ENCODE assay signal across 7 cellular contexts in genomic region chr17:44347206-44348045, GRCh38. TPM values are rescaled to one million over a fixed set of nuclear protein-coding genes. Genes with fewer than 3 reads are reported as not detected.
A peak's percentile ranks its signal among the peaks of the same experiment; 100 is the strongest.
DNase-seq lines count a peak whose midpoint lies in the region; ATAC-seq, FAIRE-seq and TF ChIP-seq lines count a peak whose summit lies in the region.
"Not testable (repeated sequence)": the region's sequence is repeated elsewhere in the genome, so short reads cannot be mapped to it uniquely, and the experiment has no call there.

No MANE protein-coding gene starts in this region.

- WGBS in GM12878 (ENCODE audit: insufficient coverage, insufficient replicate concordance, low lambda C conversion rate, missing lambda C conversion rate), result under 1% methylated on average over 16 of the region's 18 CpGs

- H2AFZ ChIP-seq in OCI-LY3 (ENCODE audit: low read depth, low read length); GM12878 (ENCODE audit: control insufficient read depth, low read depth, low read length); keratinocyte (ENCODE audit: control insufficient read depth, low read length): not testable (repeated sequence)

- POLR2A ChIA-PET in GM12878 (lab: Charles Lee), result interaction anchor here (0.6 to 1.6 kb wide), 8 partner anchors 17 to 1676 kb away, joined by 3 to 6 read pairs (median 4); partner anchors contain the start of gene HDAC5

- not testable (repeated sequence) for H3K9me2 ChIP-seq in DOHH2 (replicated peaks; ENCODE audit: control insufficient read depth, low read length)

- not testable (repeated sequence) for DNase-seq in GM12878 (ENCODE audit: low read depth, low spot score); keratinocyte (ENCODE audit: low read depth, low spot score)

- H3K79me2 ChIP-seq in DOHH2 (ENCODE audit: control insufficient read depth, low read length) (peaks cover 25% of the 10 kb centered on the region), OCI-LY3 (ENCODE audit: low read length) (peaks cover 35% of the 10 kb centered on the region), GM12878 (ENCODE audit: control insufficient read depth, insufficient read depth, low read length) (peaks cover 34% of the 10 kb centered on the region), keratinocyte (ENCODE audit: control insufficient read depth, insufficient read depth, low read length) (peaks cover 15% of the 10 kb centered on the region)

- H3K4me3 ChIP-seq in DOHH2 (ENCODE audit: low read length), result peak overlapping the region; percentile 100
- H3K4me3 ChIP-seq in OCI-LY3 (ENCODE audit: low read length), result peak overlapping the region; percentile 94
- peak overlapping the region; percentile 87 for H3K4me3 ChIP-seq in GM12878
- not testable (repeated sequence) for H3K4me3 ChIP-seq in keratinocyte (ENCODE audit: control insufficient read depth in 2 of 3, extremely low read depth in 1 of 3, insufficient read depth in 2 of 3, low read depth in 1 of 3, low read length in 3 of 3); skin epidermis

- CTCF ChIA-PET in GM12878 (lab: Yijun Ruan, JAX), result interaction anchor here (0.6 to 12.5 kb wide), 11 partner anchors 15 to 375 kb away, joined by 3 to 154 read pairs (median 4); partner anchors contain the start of gene SLC25A39

- intact Hi-C loops in GM12878 (cut with micrococcal nuclease; ENCODE audit: unreplicated experiment), result loop anchor here (2.0 to 5.0 kb wide), 2 partner anchors 129 to 145 kb away; partner anchors contain the start of gene UBTF

- TF ChIP-seq POLR2A in GM12878 (IDR thresholded peaks at IDR 0.05; ENCODE audit: low read depth, low read length), result not testable (repeated sequence)

- H3K27me3 ChIP-seq in DOHH2 (ENCODE audit: control insufficient read depth, low read length); OCI-LY3 (ENCODE audit: low read depth, low read length); GM12878 (replicated peaks in 1 of 2; ENCODE audit: control insufficient read depth in 2 of 2, insufficient read depth in 2 of 2, low read length in 1 of 2); keratinocyte (ENCODE audit: control insufficient read depth, extremely low read depth, insufficient read depth, low read length): not testable (repeated sequence)

- not testable (repeated sequence) for TF ChIP-seq RAD21 in GM12878 (IDR thresholded peaks at IDR 0.05; ENCODE audit: insufficient read depth, low read depth, low read length)

- TF ChIP-seq EP300 in GM12878 (IDR thresholded peaks at IDR 0.05; ENCODE audit: borderline replicate concordance in 1 of 2, control insufficient read depth in 1 of 2, low read depth in 2 of 2, low read length in 2 of 2), result not testable (repeated sequence)

- not testable (repeated sequence) for BruUV-seq in GM12878 (replicated peaks; lab: Mats Ljungman, UMichigan)

- H3K4me2 ChIP-seq in DOHH2 (ENCODE audit: low read length) (peak overlapping the region; percentile 100), OCI-LY3 (ENCODE audit: low read length) (peak overlapping the region; percentile 99), GM12878 (ENCODE audit: control insufficient read depth, insufficient read depth) (peak overlapping the region; percentile 97)
- H3K4me2 ChIP-seq in keratinocyte (ENCODE audit: control insufficient read depth, extremely low read depth, insufficient read depth, low read depth, low read length), result not testable (repeated sequence)

- not testable (repeated sequence) for H3K9me3 ChIP-seq in DOHH2 (ENCODE audit: control insufficient read depth, insufficient read depth, low read length); OCI-LY3 (ENCODE audit: insufficient read depth, low read length); GM12878 (replicated peaks; ENCODE audit: control insufficient read depth, insufficient read depth, low read length); keratinocyte (ENCODE audit: control insufficient read depth, low read depth, low read length)

- in situ Hi-C loops in GM12878 (cut with MboI), result not testable (repeated sequence)

- ATAC-seq in GM18870 (IDR thresholded peaks at IDR 0.05; ENCODE audit: unreplicated experiment), result peak; percentile 0
- ATAC-seq in HG02759 (IDR thresholded peaks at IDR 0.05; ENCODE audit: unreplicated experiment), result peak; percentile 28
- peak; percentile 11 for ATAC-seq in GM12878

- H3K36me3 ChIP-seq in DOHH2 (ENCODE audit: control insufficient read depth, low read length) (peaks cover 46% of the 10 kb centered on the region), OCI-LY3 (replicated peaks; ENCODE audit: low read depth, low read length) (peaks cover 38% of the 10 kb centered on the region), GM12878 (ENCODE audit: control insufficient read depth in 2 of 2, insufficient read depth in 2 of 2, low read length in 1 of 2) (peaks cover 15 to 19% of the 10 kb centered on the region in 2 experiments; a peak in 3 of 4 replicates), keratinocyte (ENCODE audit: control insufficient read depth in 2 of 2, extremely low read depth in 1 of 2, insufficient read depth in 2 of 2, low read length in 2 of 2) (peaks cover 19 to 27% of the 10 kb centered on the region in 2 experiments)

- SMC1A ChIA-PET in GM12878 (lab: Charles Lee; ENCODE audit: uncharacterized antibody, unreplicated experiment), result interaction anchor here (0.6 to 1.9 kb wide), 12 partner anchors 13 to 1010 kb away, joined by 3 to 12 read pairs (median 4); partner anchors contain the start of gene FAM171A2

- not testable (repeated sequence) for H4K20me1 ChIP-seq in DOHH2 (ENCODE audit: control insufficient read depth, insufficient read depth, low read depth, low read length); OCI-LY3 (ENCODE audit: insufficient read depth, low read length); GM12878 (ENCODE audit: control insufficient read depth, insufficient read depth); keratinocyte (ENCODE audit: control insufficient read depth, extremely low read depth, insufficient read depth, low read length)

- peak overlapping the region; percentile 86 for H3K27ac ChIP-seq in DOHH2 (ENCODE audit: low read depth, low read length)
- H3K27ac ChIP-seq in OCI-LY3 (ENCODE audit: low read length), result peak overlapping the region; percentile 96
- H3K27ac ChIP-seq in GM12878 (ENCODE audit: control insufficient read depth, insufficient read depth), result peak overlapping the region; percentile 92
- peak overlapping the region; percentile 40 for H3K27ac ChIP-seq in keratinocyte (ENCODE audit: control insufficient read depth, insufficient read depth, low read length)
- peak overlapping the region in 12 of 21 experiments; percentile 4 to 72 (median 28) for H3K27ac ChIP-seq in skin epidermis

- dilution Hi-C loops in keratinocyte (cut with MboI; ENCODE audit: extremely low pct_ligation_motif_present, low sequenced_read_pairs), result not testable (repeated sequence)

- H3K9me1 ChIP-seq in keratinocyte (ENCODE audit: control insufficient read depth, extremely low read depth, insufficient read depth, low read length), result not testable (repeated sequence)

- H3F3A ChIP-seq in DOHH2 (ENCODE audit: control insufficient read depth, insufficient read depth), result peaks cover 21% of the 10 kb centered on the region

- H3K4me1 ChIP-seq in DOHH2 (ENCODE audit: control insufficient read depth, low read length), result peaks cover 55% of the 10 kb centered on the region
- peaks cover 50% of the 10 kb centered on the region for H3K4me1 ChIP-seq in OCI-LY3 (ENCODE audit: low read length)
- peaks cover 44% of the 10 kb centered on the region for H3K4me1 ChIP-seq in GM12878 (ENCODE audit: control insufficient read depth, insufficient read depth, low read length)
- H3K4me1 ChIP-seq in keratinocyte (ENCODE audit: control insufficient read depth, extremely low read depth, insufficient read depth, low read length), result peaks cover 36% of the 10 kb centered on the region

- H3K9ac ChIP-seq in OCI-LY3 (ENCODE audit: low read length) (peak overlapping the region; percentile 98), GM12878 (ENCODE audit: control insufficient read depth, insufficient read depth, low read length) (peak overlapping the region; percentile 9; the same call in 1 of the 2 replicates), keratinocyte (ENCODE audit: control insufficient read depth, extremely low read depth, insufficient read depth, low read length) (peak overlapping the region; percentile 28)

- FAIRE-seq in GM12878 (lab: Jason Lieb, UNC), result peak; percentile 54
- not testable (repeated sequence) for FAIRE-seq in keratinocyte (lab: Jason Lieb, UNC)

- not testable (repeated sequence) for TF ChIP-seq CTCF in DOHH2 (IDR thresholded peaks at IDR 0.05; ENCODE audit: low read depth, low read length, poor library complexity, severe bottlenecking); OCI-LY3 (IDR thresholded peaks at IDR 0.05; ENCODE audit: low read depth, low read length); GM12878 (IDR thresholded peaks at IDR 0.05 in 2 of 3, conservative IDR thresholded peaks at IDR 0.05 in 1 of 3; ENCODE audit: control insufficient read depth in 2 of 3, extremely low read depth in 1 of 3, insufficient read depth in 1 of 3, low read depth in 3 of 3, low read length in 3 of 3); keratinocyte (optimal IDR thresholded peaks at IDR 0.05 in 1 of 3, IDR thresholded peaks at IDR 0.05 in 1 of 3, conservative IDR thresholded peaks at IDR 0.05 in 1 of 3; ENCODE audit: extremely low read depth in 1 of 3, insufficient read depth in 2 of 3, low read length in 3 of 3)

- RAD21 ChIA-PET in GM12878 (lab: Charles Lee; ENCODE audit: unreplicated experiment), result interaction anchor here (0.6 to 2.6 kb wide), 12 partner anchors 9 to 729 kb away, joined by 3 to 12 read pairs (median 4); partner anchors contain the start of genes FAM171A2 and SLC25A39

RNA-seq across cellular contexts. Expression of gene GRN, which starts 2.3 kb away (rescaled TPM):
- total RNA-seq in GM12878 (2013; cell fraction: nucleolus; rRNA removed), result 191 and 195 TPM in 2 replicates
- 275 and 367 TPM in 2 replicates for total RNA-seq in GM12878 (2014; rRNA removed)
- 64.5 and 85.4 TPM in 2 replicates for total RNA-seq in GM12878 (2014; rRNA removed; fragmentation: Illumina TruSeq; extraction: Trizol)
- 361 and 389 TPM in 2 replicates for total RNA-seq in GM12878 (2021)
- polyA plus RNA-seq in GM12878 (2011; ENCODE audit: low read depth), result 195 TPM
- 10.5 and 58.2 TPM in 2 replicates for polyA plus RNA-seq in GM12878 (2011; rRNA removed)
- polyA plus RNA-seq in GM12878 (2011; cell fraction: cytosol; rRNA removed), result 78.4 and 102 TPM in 2 replicates
- 485 and 500 TPM in 2 replicates for polyA plus RNA-seq in GM12878 (2011; cell fraction: nucleus; rRNA removed)
- 241 and 346 TPM in 2 replicates for polyA plus RNA-seq in GM12878 (2012)
- 30.9 and 120 TPM in 2 replicates for polyA plus RNA-seq in GM12878 (2014; fragmentation: Illumina TruSeq; extraction: Trizol)
- 10 to 100 TPM; 22.3 to 33.2 TPM for polyA plus RNA-seq in GM12878 (2014; fragmentation: Nextera tagmentation; extraction: Ambion mirVana)
- polyA plus RNA-seq in GM12878 (2014; rRNA removed), result 158 and 192 TPM in 2 replicates
- polyA plus RNA-seq in GM12878 (2016; fragmentation: Nextera tagmentation; extraction: Ambion mirVana), result 100 to 1,000 TPM; 351 to 363 TPM
- 55.3 and 92.2 TPM in 2 replicates for polyA minus RNA-seq in GM12878 (2011; rRNA and poly(A)+ RNA removed)
- polyA minus RNA-seq in GM12878 (2011; cell fraction: cytosol; rRNA and poly(A)+ RNA removed), result 92.2 and 92.5 TPM in 2 replicates
- polyA minus RNA-seq in GM12878 (2011; cell fraction: nucleus; rRNA and poly(A)+ RNA removed), result 83.1 and 106 TPM in 2 replicates
- polyA plus RNA-seq in keratinocyte, result 179 to 316 TPM (median 274 TPM) in 3 replicates
- polyA plus RNA-seq in keratinocyte (2011; ENCODE audit: low read depth), result 101 TPM
- 328 and 700 TPM in 2 replicates for polyA plus RNA-seq in keratinocyte (2011; cell fraction: cytosol; rRNA removed)
- 1,175 and 2,003 TPM in 2 replicates for polyA plus RNA-seq in keratinocyte (2011; cell fraction: nucleus; rRNA removed)
- polyA plus RNA-seq in keratinocyte (2012; ENCODE audit: low replicate concordance), result 414 and 541 TPM in 2 replicates
- polyA minus RNA-seq in keratinocyte, result 269 to 862 TPM (median 302 TPM) in 3 replicates
- polyA minus RNA-seq in keratinocyte (2011; cell fraction: cytosol; rRNA and poly(A)+ RNA removed), result 973 TPM
- polyA minus RNA-seq in keratinocyte (2011; cell fraction: nucleus; rRNA and poly(A)+ RNA removed), result 1,084 and 1,350 TPM in 2 replicates

RNA-seq across cellular contexts. Expression of gene FAM171A2, which starts 16.2 kb away (rescaled TPM):
- total RNA-seq in GM12878 (2013; cell fraction: nucleolus; rRNA removed), result 0.37 TPM in 1 of 2 replicates, not detected in the other
- total RNA-seq in GM12878 (2014; rRNA removed) (1.1 and 1.3 TPM in 2 replicates), GM12878 (2014; rRNA removed; fragmentation: Illumina TruSeq; extraction: Trizol) (0.09 and 0.36 TPM in 2 replicates), GM12878 (2021) (1.3 and 1.7 TPM in 2 replicates)
- polyA plus RNA-seq in GM12878 (2011; ENCODE audit: low read depth), result 0.10 TPM
- polyA plus RNA-seq in GM12878 (2011; rRNA removed) (0.04 and 0.18 TPM in 2 replicates), GM12878 (2014; fragmentation: Illumina TruSeq; extraction: Trizol) (0.13 TPM in 1 of 2 replicates, not detected in the other), GM12878 (2014; fragmentation: Nextera tagmentation; extraction: Ambion mirVana) (under 1 TPM in 1 of 2 experiments, not detected in 1; 0.09 TPM), GM12878 (2014; rRNA removed) (0.82 and 1.1 TPM in 2 replicates), GM12878 (2016; fragmentation: Nextera tagmentation; extraction: Ambion mirVana) (under 1 TPM in 1 of 2 experiments, not detected in 1; 0.08 TPM), keratinocyte (0.35 to 0.95 TPM (median 0.37 TPM) in 3 replicates)
- 0.16 and 0.33 TPM in 2 replicates for polyA plus RNA-seq in GM12878 (2011; cell fraction: cytosol; rRNA removed)
- polyA plus RNA-seq in GM12878 (2011; cell fraction: nucleus; rRNA removed), result 0.34 and 0.39 TPM in 2 replicates
- polyA plus RNA-seq in GM12878 (2012), result 0.57 and 0.59 TPM in 2 replicates
- polyA minus RNA-seq in GM12878 (2011; rRNA and poly(A)+ RNA removed), result 0.22 and 0.41 TPM in 2 replicates
- polyA minus RNA-seq in GM12878 (2011; cell fraction: cytosol; rRNA and poly(A)+ RNA removed), result 0.83 TPM in 1 of 2 replicates, not detected in the other
- polyA minus RNA-seq in GM12878 (2011; cell fraction: nucleus; rRNA and poly(A)+ RNA removed), result 0.12 and 0.38 TPM in 2 replicates
- polyA plus RNA-seq in keratinocyte (2011; ENCODE audit: low read depth), result not detected
- polyA plus RNA-seq in keratinocyte (2011; cell fraction: cytosol; rRNA removed), result 0.28 and 0.84 TPM in 2 replicates
- 0.94 and 1.6 TPM in 2 replicates for polyA plus RNA-seq in keratinocyte (2011; cell fraction: nucleus; rRNA removed)
- polyA plus RNA-seq in keratinocyte (2012; ENCODE audit: low replicate concordance), result 0.72 and 1.0 TPM in 2 replicates
- polyA minus RNA-seq in keratinocyte, result 0.38 to 1.7 TPM (median 0.53 TPM) in 3 replicates
- 0.58 TPM for polyA minus RNA-seq in keratinocyte (2011; cell fraction: cytosol; rRNA and poly(A)+ RNA removed)
- polyA minus RNA-seq in keratinocyte (2011; cell fraction: nucleus; rRNA and poly(A)+ RNA removed), result 2.1 and 2.6 TPM in 2 replicates

RNA-seq across cellular contexts. Expression of gene SLC25A39, which starts 22.8 kb away (rescaled TPM):
- total RNA-seq in GM12878 (2013; cell fraction: nucleolus; rRNA removed), result 47.3 and 49.5 TPM in 2 replicates
- total RNA-seq in GM12878 (2014; rRNA removed) (175 and 192 TPM in 2 replicates), GM12878 (2014; rRNA removed; fragmentation: Illumina TruSeq; extraction: Trizol) (85.8 and 95.1 TPM in 2 replicates), GM12878 (2021) (190 and 198 TPM in 2 replicates)
- polyA plus RNA-seq in GM12878 (2011; ENCODE audit: low read depth), result 40.5 TPM
- polyA plus RNA-seq in GM12878 (2011; rRNA removed) (27.2 and 62.1 TPM in 2 replicates), GM12878 (2014; fragmentation: Illumina TruSeq; extraction: Trizol) (21.0 and 108 TPM in 2 replicates), GM12878 (2014; fragmentation: Nextera tagmentation; extraction: Ambion mirVana) (1 to 10 TPM; 3.5 to 7.5 TPM), GM12878 (2014; rRNA removed) (227 and 273 TPM in 2 replicates), GM12878 (2016; fragmentation: Nextera tagmentation; extraction: Ambion mirVana) (100 to 1,000 TPM; 242 to 270 TPM), keratinocyte (108 to 170 TPM (median 149 TPM) in 3 replicates)
- 106 and 140 TPM in 2 replicates for polyA plus RNA-seq in GM12878 (2011; cell fraction: cytosol; rRNA removed)
- 226 and 301 TPM in 2 replicates for polyA plus RNA-seq in GM12878 (2011; cell fraction: nucleus; rRNA removed)
- 94.3 and 110 TPM in 2 replicates for polyA plus RNA-seq in GM12878 (2012)
- polyA minus RNA-seq in GM12878 (2011; rRNA and poly(A)+ RNA removed), result 28.4 and 48.2 TPM in 2 replicates
- polyA minus RNA-seq in GM12878 (2011; cell fraction: cytosol; rRNA and poly(A)+ RNA removed), result 39.4 and 51.5 TPM in 2 replicates
- 34.2 and 60.8 TPM in 2 replicates for polyA minus RNA-seq in GM12878 (2011; cell fraction: nucleus; rRNA and poly(A)+ RNA removed)
- 47.7 TPM for polyA plus RNA-seq in keratinocyte (2011; ENCODE audit: low read depth)
- 86.8 and 178 TPM in 2 replicates for polyA plus RNA-seq in keratinocyte (2011; cell fraction: cytosol; rRNA removed)
- 160 and 203 TPM in 2 replicates for polyA plus RNA-seq in keratinocyte (2011; cell fraction: nucleus; rRNA removed)
- 183 and 186 TPM in 2 replicates for polyA plus RNA-seq in keratinocyte (2012; ENCODE audit: low replicate concordance)
- 72.4 to 219 TPM (median 104 TPM) in 3 replicates for polyA minus RNA-seq in keratinocyte
- polyA minus RNA-seq in keratinocyte (2011; cell fraction: cytosol; rRNA and poly(A)+ RNA removed), result 169 TPM
- polyA minus RNA-seq in keratinocyte (2011; cell fraction: nucleus; rRNA and poly(A)+ RNA removed), result 47.5 and 57.8 TPM in 2 replicates

RNA-seq across cellular contexts. Expression of gene RUNDC3A, which starts 39.0 kb away (rescaled TPM):
- total RNA-seq in GM12878 (2013; cell fraction: nucleolus; rRNA removed), result not detected in 2 replicates
- total RNA-seq in GM12878 (2014; rRNA removed) (not detected in 2 replicates), GM12878 (2014; rRNA removed; fragmentation: Illumina TruSeq; extraction: Trizol) (not detected in 2 replicates), GM12878 (2021) (not detected in 2 replicates)
- polyA plus RNA-seq in GM12878 (2011; ENCODE audit: low read depth), result not detected
- polyA plus RNA-seq in GM12878 (2011; rRNA removed) (0.07 TPM in 1 of 2 replicates, not detected in the other), GM12878 (2014; fragmentation: Illumina TruSeq; extraction: Trizol) (not detected in 2 replicates), GM12878 (2014; fragmentation: Nextera tagmentation; extraction: Ambion mirVana) (not detected), GM12878 (2014; rRNA removed) (0.36 TPM in 1 of 2 replicates, not detected in the other), GM12878 (2016; fragmentation: Nextera tagmentation; extraction: Ambion mirVana) (under 1 TPM in 1 of 2 experiments, not detected in 1; 0.17 TPM), keratinocyte (1.1 to 3.7 TPM (median 1.6 TPM) in 3 replicates)
- polyA plus RNA-seq in GM12878 (2011; cell fraction: cytosol; rRNA removed), result not detected in 2 replicates
- polyA plus RNA-seq in GM12878 (2011; cell fraction: nucleus; rRNA removed), result not detected in 2 replicates
- 0.08 and 0.39 TPM in 2 replicates for polyA plus RNA-seq in GM12878 (2012)
- polyA minus RNA-seq in GM12878 (2011; rRNA and poly(A)+ RNA removed), result not detected in 2 replicates
- not detected in 2 replicates for polyA minus RNA-seq in GM12878 (2011; cell fraction: cytosol; rRNA and poly(A)+ RNA removed)
- not detected in 2 replicates for polyA minus RNA-seq in GM12878 (2011; cell fraction: nucleus; rRNA and poly(A)+ RNA removed)
- 6.9 TPM for polyA plus RNA-seq in keratinocyte (2011; ENCODE audit: low read depth)
- 2.1 and 4.2 TPM in 2 replicates for polyA plus RNA-seq in keratinocyte (2011; cell fraction: cytosol; rRNA removed)
- polyA plus RNA-seq in keratinocyte (2011; cell fraction: nucleus; rRNA removed), result 7.4 and 9.3 TPM in 2 replicates
- 1.1 and 13.2 TPM in 2 replicates for polyA plus RNA-seq in keratinocyte (2012; ENCODE audit: low replicate concordance)
- 1.6 to 3.3 TPM (median 2.2 TPM) in 3 replicates for polyA minus RNA-seq in keratinocyte
- 3.3 TPM for polyA minus RNA-seq in keratinocyte (2011; cell fraction: cytosol; rRNA and poly(A)+ RNA removed)
- polyA minus RNA-seq in keratinocyte (2011; cell fraction: nucleus; rRNA and poly(A)+ RNA removed), result 2.4 and 2.7 TPM in 2 replicates

RNA-seq across cellular contexts. Expression of gene ITGA2B, which starts 42.0 kb away (rescaled TPM):
- 0.64 TPM in 1 of 2 replicates, not detected in the other for total RNA-seq in GM12878 (2013; cell fraction: nucleolus; rRNA removed)
- total RNA-seq in GM12878 (2014; rRNA removed) (0.05 and 0.06 TPM in 2 replicates), GM12878 (2014; rRNA removed; fragmentation: Illumina TruSeq; extraction: Trizol) (0.04 TPM in 1 of 2 replicates, not detected in the other), GM12878 (2021) (0.29 and 0.51 TPM in 2 replicates)
- 0.09 TPM for polyA plus RNA-seq in GM12878 (2011; ENCODE audit: low read depth)
- polyA plus RNA-seq in GM12878 (2011; rRNA removed) (0.15 TPM in 1 of 2 replicates, not detected in the other), GM12878 (2014; fragmentation: Illumina TruSeq; extraction: Trizol) (not detected in 2 replicates), GM12878 (2014; fragmentation: Nextera tagmentation; extraction: Ambion mirVana) (under 1 TPM; 0.34 to 0.46 TPM), GM12878 (2014; rRNA removed) (0.12 and 0.39 TPM in 2 replicates), GM12878 (2016; fragmentation: Nextera tagmentation; extraction: Ambion mirVana) (under 1 TPM; 0.21 to 0.27 TPM), keratinocyte (0.06 TPM in 1 of 3 replicates, not detected in the others)
- polyA plus RNA-seq in GM12878 (2011; cell fraction: cytosol; rRNA removed), result 0.03 TPM in 1 of 2 replicates, not detected in the other
- 0.37 and 0.48 TPM in 2 replicates for polyA plus RNA-seq in GM12878 (2011; cell fraction: nucleus; rRNA removed)
- polyA plus RNA-seq in GM12878 (2012), result 0.45 and 0.63 TPM in 2 replicates
- polyA minus RNA-seq in GM12878 (2011; rRNA and poly(A)+ RNA removed), result not detected in 2 replicates
- polyA minus RNA-seq in GM12878 (2011; cell fraction: cytosol; rRNA and poly(A)+ RNA removed), result not detected in 2 replicates
- 0.12 TPM in 1 of 2 replicates, not detected in the other for polyA minus RNA-seq in GM12878 (2011; cell fraction: nucleus; rRNA and poly(A)+ RNA removed)
- not detected for polyA plus RNA-seq in keratinocyte (2011; ENCODE audit: low read depth)
- polyA plus RNA-seq in keratinocyte (2011; cell fraction: cytosol; rRNA removed), result not detected in 2 replicates
- polyA plus RNA-seq in keratinocyte (2011; cell fraction: nucleus; rRNA removed), result 0.09 and 0.11 TPM in 2 replicates
- polyA plus RNA-seq in keratinocyte (2012; ENCODE audit: low replicate concordance), result 0.07 TPM in 1 of 2 replicates, not detected in the other
- polyA minus RNA-seq in keratinocyte, result not detected in 3 replicates
- polyA minus RNA-seq in keratinocyte (2011; cell fraction: cytosol; rRNA and poly(A)+ RNA removed), result not detected
- 0.54 TPM in 1 of 2 replicates, not detected in the other for polyA minus RNA-seq in keratinocyte (2011; cell fraction: nucleus; rRNA and poly(A)+ RNA removed)

Comparison
In these comparisons a context has a peak if more than half of its experiments do, and no peak if none do; other contexts are left out.
1. H3K27ac ChIP-seq: peak in every context shown above with its lines; median percentile 96 in OCI-LY3; 92 in GM12878; 86 in DOHH2; 40 in keratinocyte; 28 in skin epidermis.
2. H3K9ac ChIP-seq: peak in every context shown above with its lines; median percentile 98 in OCI-LY3; 28 in keratinocyte; 9 in GM12878.